In genomic region chr2:69437751-69438154, GRCh38 we compare ENCODE assay signal across 8 cellular contexts. TPM values are rescaled to one million over a fixed set of nuclear protein-coding genes. Genes with fewer than 3 reads are reported as not detected.
DNase-seq lines count a peak whose midpoint lies in the region; ATAC-seq and TF ChIP-seq lines count a peak whose summit lies in the region.

No MANE protein-coding gene starts in this region.

- intact Hi-C loops in psoas muscle (cut with DNase I), result no loop called here

- peaks cover 15% of the 10 kb centered on the region for H3K4me1 ChIP-seq in psoas muscle

- H3K27me3 ChIP-seq in psoas muscle (ENCODE audit: insufficient read depth in 3 of 3, low read length in 2 of 3), result no peaks in the 10 kb centered on the region

- H3K27ac ChIP-seq in psoas muscle, result peak overlapping the region; percentile 96

- DNase-seq in stimulated activated CD4-positive, alpha-beta T cell treated with anti-CD3 and anti-CD28 coated beads, TNF-alpha, amount 100 ng/mL, for 48 hours (ENCODE audit: low read depth in 3 of 3), result peak in 2 of 3 donors; percentile 1 to 20
- no peak for DNase-seq in stimulated activated CD4-positive, alpha-beta T cell treated with anti-CD3 and anti-CD28 coated beads, Interleukin-4, amount 100 ng/mL, for 4 hours
- DNase-seq in glomerular endothelial cell (ENCODE audit: extremely low read depth, low read depth, low spot score) (peak; percentile 42), psoas muscle (peak in 1 of 2 donors; percentile 30), RPMI8226 (no peak), hepatic stellate cell (ENCODE audit: low spot score) (no peak)

- no peak for TF ChIP-seq CTCF in WI38 (IDR thresholded peaks at IDR 0.05; ENCODE audit: low read depth, low read length)
- no peak for TF ChIP-seq CTCF in psoas muscle (IDR thresholded peaks at IDR 0.05)

- WGBS in psoas muscle, 3 donors, result 22 to 33% (median 25%) methylated on average over 7 of the region's 7 CpGs

- H3K9me3 ChIP-seq in psoas muscle, result no peaks in the 10 kb centered on the region

- H3K4me3 ChIP-seq in WI38 (ENCODE audit: low read depth, low read length) (peak overlapping the region; percentile 83), psoas muscle (peak overlapping the region; percentile 86)

- ATAC-seq in psoas muscle, result peak; percentile 61 to 74 (median 63)
- no peak for ATAC-seq in HG02798 (IDR thresholded peaks at IDR 0.05; ENCODE audit: poor library complexity, unreplicated experiment)

- no peaks in the 10 kb centered on the region for H3K36me3 ChIP-seq in psoas muscle (ENCODE audit: insufficient read depth in 1 of 2, low read depth in 1 of 2)

RNA-seq across cellular contexts. Expression of gene NFU1, which starts 0.5 kb away (rescaled TPM):
- total RNA-seq in glomerular endothelial cell, result 34.3 and 36.3 TPM in 2 replicates
- total RNA-seq in psoas muscle, result 10 to 100 TPM; 67.6 to 98.5 (median 79.2) TPM
- polyA plus RNA-seq in psoas muscle, result 100 to 1,000 TPM in 1 of 3 donors, 10 to 100 TPM in 2; 36.5 to 112 (median 99.0) TPM

RNA-seq across cellular contexts. Expression of gene GFPT1, which starts 50.7 kb away (rescaled TPM):
- total RNA-seq in glomerular endothelial cell (20.4 and 24.9 TPM in 2 replicates), psoas muscle (10 to 100 TPM; 19.8 to 34.5 (median 33.5) TPM)
- polyA plus RNA-seq in psoas muscle, result 10 to 100 TPM in 1 of 3 donors, 1 to 10 TPM in 2; 5.7 to 11.8 (median 7.7) TPM

Comparison
In these comparisons a context has a peak if more than half of its experiments do, and no peak if none do; other contexts are left out.
1. DNase-seq: peak in stimulated activated CD4-positive, alpha-beta T cell treated with anti-CD3 and anti-CD28 coated beads, TNF-alpha, amount 100 ng/mL, for 48 hours (2 of 3) and glomerular endothelial cell (single experiment); none in stimulated activated CD4-positive, alpha-beta T cell treated with anti-CD3 and anti-CD28 coated beads, Interleukin-4, amount 100 ng/mL, for 4 hours (0 of 2), RPMI8226 (single experiment) and hepatic stellate cell (single experiment).